ENCODE assay signal across 30 cellular contexts in the genomic region with DNA sequence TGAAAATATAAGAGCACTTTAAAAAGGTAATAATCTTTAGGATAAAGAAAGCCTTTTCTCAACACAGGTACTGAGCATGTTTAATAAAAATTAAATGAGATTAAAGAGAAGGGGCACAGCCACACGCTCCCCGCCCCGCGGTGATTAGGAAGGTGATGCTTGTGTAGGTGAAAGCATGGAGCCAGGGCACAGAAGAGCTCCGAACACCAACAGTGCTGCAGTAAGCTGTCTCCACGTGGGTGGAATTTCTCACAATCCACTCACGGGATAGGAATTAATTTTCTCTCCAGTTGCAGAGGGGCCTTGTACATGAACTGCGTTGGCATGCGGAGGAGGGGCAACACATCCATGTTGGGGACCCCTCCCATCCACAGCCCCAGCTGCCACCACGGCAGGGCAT.
"Had no signal": no experiment of that assay in that cellular context is flagged by ENCODE, and none has a peak within 500 bp of the region (broad histone marks: within the 10 kb centered on the region; RNA-seq: fewer than 3 reads in every experiment).

No MANE protein-coding gene starts in this region.

- H3K9me3 Mint-ChIP-seq: central memory CD8-positive, alpha-beta T cell had no signal

- H3K4me3 Mint-ChIP-seq: activated CD8-positive, alpha-beta T cell treated with anti-CD3 and anti-CD28 coated beads, Interleukin-2, amount 10 ng/mL, durations not matched to agents 7 days and 5 days; activated naive CD8-positive, alpha-beta T cell treated with anti-CD3 and anti-CD28 coated beads, Interleukin-2, amount 50 U/mL, for 24 hours; activated T-cell treated with anti-CD3 and anti-CD28 coated beads, Interleukin-2, amount 50 U/mL, for 4 hours; central memory CD8-positive, alpha-beta T cell; T-helper 1 cell treated with Interleukin-12 subunit alpha and Interleukin-12 subunit beta and Interleukin-4 antibody, amounts not matched to agents 30 μg/mL and 1 μg/mL, for 36 hours; WTC11 had no signal

- DNase-seq: activated CD4-positive, alpha-beta T cell treated with anti-CD3 and anti-CD28 coated beads for 48 hours; activated CD4-positive, alpha-beta T cell treated with anti-CD3 and anti-CD28 coated beads, Interleukin-2, amount 50 U/mL, for 4 hours; activated CD4-positive, CD25-positive, alpha-beta regulatory T cell treated with anti-CD3 and anti-CD28 coated beads, Interleukin-2, amount 50 U/mL, for 72 hours; activated CD8-positive, alpha-beta T cell treated with anti-CD3 and anti-CD28 coated beads, Interleukin-2, amount 10 ng/mL, durations not matched to agents 7 days and 5 days; activated effector memory CD4-positive, alpha-beta T cell treated with anti-CD3 and anti-CD28 coated beads, Interleukin-2, amount 50 U/mL, for 16 hours; activated naive CD4-positive, alpha-beta T cell treated with Interleukin-2 at 50 U/mL for 16 hours; activated naive CD8-positive, alpha-beta T cell treated with anti-CD3 and anti-CD28 coated beads, Interleukin-2, amount 50 U/mL, for 24 hours; activated T-cell treated with anti-CD3 and anti-CD28 coated beads, Interleukin-2, amount 50 U/mL, for 4 hours; amniotic stem cell; body of pancreas; KG1; MV-4-11; NCI-H1092 treated with DMSO at 0.1 percent for 48 hours; NCI-H1417 treated with DMSO at 0.1 percent for 48 hours; NCI-H2029; NCI-H2107; NCI-H226; NCI-H526 treated with DMSO at 0.1 percent for 48 hours; NCI-H82; OCI-M1; Peyer's patch; SHP77; T-helper 9 cell had no signal

- H3K27me3 ChIP-seq: ascending aorta, body of pancreas, Peyer's patch, SJSA1 had no signal

- H3K4me3 ChIP-seq: ascending aorta, body of pancreas, Peyer's patch, SJSA1 had no signal

- H3K4me1 ChIP-seq: ascending aorta, Peyer's patch, SJSA1 had no signal

- ATAC-seq: activated CD8-positive, alpha-beta T cell treated with anti-CD3 and anti-CD28 coated beads, Interleukin-2, amount 10 ng/mL, durations not matched to agents 7 days and 5 days; activated naive CD4-positive, alpha-beta T cell treated with anti-CD3 and anti-CD28 coated beads, Interleukin-2, amount 50 U/mL, for 72 hours; activated naive CD8-positive, alpha-beta T cell treated with anti-CD3 and anti-CD28 coated beads, Interleukin-2, amount 50 U/mL, for 24 hours; activated T-cell treated with anti-CD3 and anti-CD28 coated beads, Interleukin-2, amount 50 U/mL, for 4 hours; body of pancreas; WTC11 had no signal

- H3K9me3 ChIP-seq: body of pancreas, SJSA1 had no signal

- H3K27me3 Mint-ChIP-seq: activated naive CD8-positive, alpha-beta T cell treated with anti-CD3 and anti-CD28 coated beads, Interleukin-2, amount 50 U/mL, for 24 hours; central memory CD8-positive, alpha-beta T cell had no signal

- H3K27ac Mint-ChIP-seq: activated CD8-positive, alpha-beta T cell treated with anti-CD3 and anti-CD28 coated beads, Interleukin-2, amount 10 ng/mL, durations not matched to agents 7 days and 5 days; activated naive CD8-positive, alpha-beta T cell treated with anti-CD3 and anti-CD28 coated beads, Interleukin-2, amount 50 U/mL, for 24 hours; T-helper 1 cell treated with Interleukin-12 subunit alpha and Interleukin-12 subunit beta and Interleukin-4 antibody, amounts not matched to agents 30 μg/mL and 1 μg/mL, for 36 hours; WTC11 had no signal

- H3K4me1 Mint-ChIP-seq: activated naive CD8-positive, alpha-beta T cell treated with anti-CD3 and anti-CD28 coated beads, Interleukin-2, amount 50 U/mL, for 24 hours; central memory CD8-positive, alpha-beta T cell; WTC11 had no signal

- H3K27ac ChIP-seq: ascending aorta, body of pancreas, Peyer's patch, RWPE1, SJSA1 had no signal
